28 cellular contexts compared by ENCODE assay signal in the genomic region with DNA sequence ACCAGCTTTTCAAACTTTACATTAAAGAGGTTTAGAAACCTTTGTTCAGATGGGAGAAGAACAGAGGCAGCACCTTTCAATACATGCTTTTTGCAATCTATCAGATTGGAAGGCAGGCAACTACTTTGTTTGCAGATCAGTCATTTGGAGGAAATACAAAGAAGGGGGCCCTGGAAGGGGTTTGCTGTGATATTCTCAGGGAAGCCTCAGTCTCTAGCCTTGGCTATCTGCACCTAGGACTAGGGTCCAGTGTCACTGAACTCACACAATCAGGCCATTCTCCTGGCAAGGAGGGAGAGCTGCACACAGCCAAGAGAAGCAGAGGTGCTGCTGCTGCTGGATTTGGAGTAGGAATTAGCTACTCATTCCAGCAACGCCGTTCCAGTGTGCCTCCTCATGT.
"Had no signal": no experiment of that assay in that cellular context is flagged by ENCODE, and none has a peak within 500 bp of the region (broad histone marks: within the 10 kb centered on the region; RNA-seq: fewer than 3 reads in every experiment).

No MANE protein-coding gene starts in this region.

- FAIRE-seq: keratinocyte, urothelium cell line had no signal

- H3K27ac Mint-ChIP-seq: mesothelial cell of epicardium; naive B cell; natural killer cell treated with Interleukin-12 subunit alpha and Interleukin-12 subunit beta and Interleukin-15 and Interleukin-18, amount 100 ng/mL, for 72 hours; stimulated activated naive B cell treated with anti-CD40 and anti-IgM and Interleukin-4, amounts not matched to agents 10 μg/mL and 1 μg/mL and 100 μg/mL, for 72 hours had no signal

- H3K4me3 ChIP-seq: left lung, lung, ovary, skin epidermis, stomach, testis, thyroid gland, transverse colon, upper lobe of right lung had no signal

- H3K27ac ChIP-seq: left lung, ovary, skin epidermis, stomach, testis, thyroid gland, transverse colon, upper lobe of right lung had no signal

- ATAC-seq: left cardiac atrium; left lung; natural killer cell treated with Interleukin-12 subunit alpha and Interleukin-12 subunit beta and Interleukin-15 and Interleukin-18, amount 100 ng/mL, for 72 hours; right cardiac atrium; sciatic nerve; stimulated activated naive B cell treated with anti-CD40 and anti-IgM and Interleukin-4, amounts not matched to agents 10 μg/mL and 1 μg/mL and 100 μg/mL, for 72 hours; stimulated activated naive CD8-positive, alpha-beta T cell treated with anti-CD3 and anti-CD28 coated beads, Interleukin-15, Interleukin-2, amounts not matched to agents 100 U/mL and 50 U/mL, for 24 hours had no signal

- H3K9me3 ChIP-seq: left lung, ovary, testis, thyroid gland, transverse colon, upper lobe of right lung had no signal

- H3K27me3 ChIP-seq: left lung, ovary, stomach, testis, thyroid gland, transverse colon, upper lobe of right lung had no signal

- H3K36me3 ChIP-seq: ovary had no signal

- H3K4me1 Mint-ChIP-seq: stimulated activated naive B cell treated with anti-CD40 and anti-IgM and Interleukin-4, amounts not matched to agents 10 μg/mL and 1 μg/mL and 100 μg/mL, for 72 hours had no signal

- DNase-seq: hippocampal formation; kidney glomerular epithelial cell; left cardiac atrium; left lung; mesendoderm; naive B cell; ovary; retina; stimulated activated CD4-positive, alpha-beta T cell treated with anti-CD3 and anti-CD28 coated beads, Interleukin-12 subunit alpha, Interleukin-12 subunit beta, amount 100 ng/mL, for 4 hours; stimulated activated CD4-positive, alpha-beta T cell treated with anti-CD3 and anti-CD28 coated beads, Interleukin-15, amount 100 ng/mL, for 24 hours; stimulated activated CD4-positive, alpha-beta T cell treated with anti-CD3 and anti-CD28 coated beads, Interleukin-2, amount 100 ng/mL, for 24 hours; stimulated activated CD4-positive, alpha-beta T cell treated with anti-CD3 and anti-CD28 coated beads, Interleukin-4, amount 100 ng/mL, for 1 hour; stimulated activated naive B cell treated with anti-CD40 and anti-IgM and Interleukin-4, amounts not matched to agents 10 μg/mL and 1 μg/mL and 100 μg/mL, for 72 hours; stimulated activated naive CD8-positive, alpha-beta T cell treated with anti-CD3 and anti-CD28 coated beads, Interleukin-15, Interleukin-2, amounts not matched to agents 100 U/mL and 50 U/mL, for 24 hours; stomach; testis; thyroid gland; transverse colon had no signal

- H3K4me3 Mint-ChIP-seq: mesothelial cell of epicardium; naive B cell; natural killer cell treated with Interleukin-12 subunit alpha and Interleukin-12 subunit beta and Interleukin-15 and Interleukin-18, amount 100 ng/mL, for 72 hours; stimulated activated naive B cell treated with anti-CD40 and anti-IgM and Interleukin-4, amounts not matched to agents 10 μg/mL and 1 μg/mL and 100 μg/mL, for 72 hours had no signal

- H3K27me3 Mint-ChIP-seq: naive B cell; natural killer cell treated with Interleukin-12 subunit alpha and Interleukin-12 subunit beta and Interleukin-15 and Interleukin-18, amount 100 ng/mL, for 72 hours; progenitor cell of endocrine pancreas; stimulated activated naive B cell treated with anti-CD40 and anti-IgM and Interleukin-4, amounts not matched to agents 10 μg/mL and 1 μg/mL and 100 μg/mL, for 72 hours had no signal

- H3K4me1 ChIP-seq: left lung, stomach, testis, thyroid gland, transverse colon, upper lobe of right lung had no signal

- H3K9me3 Mint-ChIP-seq: natural killer cell treated with Interleukin-12 subunit alpha and Interleukin-12 subunit beta and Interleukin-15 and Interleukin-18, amount 100 ng/mL, for 72 hours had no signal
